ENCODE assay signal across 8 cellular contexts in the genomic region with DNA sequence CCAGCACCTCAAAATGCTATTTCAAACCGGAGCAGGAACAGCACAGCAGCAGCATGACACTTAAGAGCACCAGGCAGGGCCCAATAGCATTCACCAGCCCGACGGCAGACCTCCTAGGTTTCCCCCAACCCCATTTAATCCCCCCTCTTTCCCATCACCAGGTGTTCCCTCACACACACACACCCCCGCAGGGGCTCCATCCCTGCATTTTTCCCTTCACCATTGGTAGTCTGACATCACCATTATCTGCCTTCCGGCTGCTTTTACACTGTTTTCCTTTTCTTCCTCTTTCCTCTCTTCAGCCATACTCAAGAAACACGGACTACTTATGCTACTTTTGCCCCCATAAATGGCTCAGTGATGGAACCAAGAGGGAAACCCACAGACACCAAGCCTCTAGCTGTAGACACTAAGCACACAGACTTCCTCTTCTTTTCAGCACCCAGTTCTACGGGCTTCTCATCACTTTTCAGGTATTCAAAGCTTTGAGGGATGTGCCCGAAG.
DNase-seq lines count a peak whose midpoint lies in the region; FAIRE-seq and TF ChIP-seq lines count a peak whose summit lies in the region.

No MANE protein-coding gene starts in this region.

- 48 to 52% methylated on average over 8 of the region's 8 CpGs for WGBS in thyroid gland, 2 donors

- no peaks in the 10 kb centered on the region for H4K20me1 ChIP-seq in OCI-LY7 (ENCODE audit: insufficient read depth, low read length)

- no peak for TF ChIP-seq CTCF in OCI-LY7 (conservative IDR thresholded peaks at IDR 0.05; ENCODE audit: low read length)
- TF ChIP-seq CTCF in epithelial cell of esophagus (IDR thresholded peaks at IDR 0.05; ENCODE audit: insufficient read depth, low read depth, low read length, missing control alignments): no peak
- TF ChIP-seq CTCF in neural crest cell (conservative IDR thresholded peaks at IDR 0.05): no peak
- TF ChIP-seq CTCF in thyroid gland (IDR thresholded peaks at IDR 0.05): no peak

- H3K9me3 Mint-ChIP-seq in neural crest cell: no peaks in the 10 kb centered on the region

- H3K4me1 ChIP-seq in ES-I3 (ENCODE audit: insufficient read depth, low read length) (peaks cover 26% of the 10 kb centered on the region; the same call in 1 of the 2 replicates), OCI-LY7 (ENCODE audit: insufficient read depth, low read length, poor library complexity, severe bottlenecking) (no peaks in the 10 kb centered on the region), thyroid gland (peaks cover 5 to 11% of the 10 kb centered on the region in 2 donors)

- H3K27ac ChIP-seq in OCI-LY7 (ENCODE audit: low read depth, low read length, poor library complexity, severe bottlenecking) (no peak overlapping the region), thyroid gland (no peak overlapping the region)

- intact Hi-C loops in OCI-LY7 (cut with micrococcal nuclease; ENCODE audit: unreplicated experiment) (no loop called here), thyroid gland (cut with DNase I) (no loop called here)

- H3K36me3 ChIP-seq in ES-I3 (ENCODE audit: insufficient read depth, low read length) (no peaks in the 10 kb centered on the region), OCI-LY7 (ENCODE audit: insufficient read depth, low read length) (no peaks in the 10 kb centered on the region), thyroid gland (no peaks in the 10 kb centered on the region)

- no peak for FAIRE-seq in GM12891 (lab: Jason Lieb, UNC)

- DNase-seq in OCI-LY7 (ENCODE audit: low spot score) (no peak), epithelial cell of esophagus (ENCODE audit: low read depth) (peak; percentile 21), neural crest cell (ENCODE audit: low read depth, low spot score) (no peak), NCI-H345 treated with DMSO at 0.1 percent for 48 hours (lab: John Stamatoyannopoulos, UW; ENCODE audit: unreplicated experiment) (no peak), GM12891 (ENCODE audit: insufficient read length, low spot score) (no peak), thyroid gland (no peak), NCI-H446 treated with DMSO at 0.1 percent for 48 hours (lab: John Stamatoyannopoulos, UW) (no peak)

- peak overlapping the region; percentile 59; the same call in 1 of the 2 replicates for H3K4me2 ChIP-seq in OCI-LY7 (ENCODE audit: low read length)

- no peaks in the 10 kb centered on the region for H3K27me3 ChIP-seq in thyroid gland

- peak overlapping the region; percentile 94 for H3K4me3 Mint-ChIP-seq in neural crest cell

- peaks cover 27% of the 10 kb centered on the region for H3K4me1 Mint-ChIP-seq in neural crest cell

- H3K27ac Mint-ChIP-seq in neural crest cell (ENCODE audit: unreplicated experiment): no peak overlapping the region

- no peaks in the 10 kb centered on the region for H3K79me2 ChIP-seq in OCI-LY7 (ENCODE audit: insufficient read depth, low read depth, low read length)

- H3K9ac ChIP-seq in ES-I3 (ENCODE audit: low read depth, low read length): peak overlapping the region; percentile 89; the same call in 1 of the 2 replicates

- no peak overlapping the region for H2AFZ ChIP-seq in OCI-LY7 (ENCODE audit: low read length)

- POLR2A ChIA-PET in OCI-LY7 (lab: Charles Lee): no interaction called here

- H3K36me3 Mint-ChIP-seq in neural crest cell (ENCODE audit: low read depth): peaks cover 3% of the 10 kb centered on the region

- no TSS peak for BruUV-seq in OCI-LY7 (replicated peaks; lab: Mats Ljungman, UMichigan)

- H3K9me3 ChIP-seq in ES-I3 (ENCODE audit: control insufficient read depth, insufficient read depth, low read length): no peaks in the 10 kb centered on the region; the same call in 1 of the 2 replicates
- H3K9me3 ChIP-seq in OCI-LY7 (ENCODE audit: low read length): no peaks in the 10 kb centered on the region
- no peaks in the 10 kb centered on the region for H3K9me3 ChIP-seq in thyroid gland

- TF ChIP-seq POLR2A in GM12891 (IDR thresholded peaks at IDR 0.05; ENCODE audit: low read depth, low read length) (no peak), thyroid gland (IDR thresholded peaks at IDR 0.05) (no peak)

- H3K27me3 Mint-ChIP-seq in neural crest cell (ENCODE audit: low read depth): peaks cover 41% of the 10 kb centered on the region

- CTCF ChIA-PET in OCI-LY7 (lab: Charles Lee; ENCODE audit: unreplicated experiment): no interaction called here

- no peaks in the 10 kb centered on the region for H3K9me2 ChIP-seq in OCI-LY7 (ENCODE audit: insufficient read depth, low read length)

- no peak overlapping the region for H3K4me3 ChIP-seq in OCI-LY7 (ENCODE audit: low read depth, low read length, poor library complexity, severe bottlenecking)
- peak overlapping the region; percentile 63 for H3K4me3 ChIP-seq in epithelial cell of esophagus (ENCODE audit: low read length)
- peak overlapping the region in 1 of 3 donors; percentile 89 for H3K4me3 ChIP-seq in thyroid gland (replicated peaks in 1 of 3)

TF ChIP-seq in GM12891, 5 proteins besides CTCF, POLR2A, EP300 and RAD21:
- TF ChIP-seq TAF1 (IDR thresholded peaks at IDR 0.05; ENCODE audit: low read depth, low read length) (no peak), POU2F2 (IDR thresholded peaks at IDR 0.05; ENCODE audit: low read depth, low read length) (no peak), SPI1 (IDR thresholded peaks at IDR 0.05; ENCODE audit: low read depth, low read length) (no peak), POLR2AphosphoS5 (IDR thresholded peaks at IDR 0.05; ENCODE audit: low read depth, low read length) (no peak), PAX5 (IDR thresholded peaks at IDR 0.05; ENCODE audit: insufficient read depth, low read length, severe bottlenecking) (no peak)
